ENCODE assay signal across 17 cellular contexts in genomic region chr22:39214006-39214382, GRCh38. TPM values are rescaled to one million over a fixed set of nuclear protein-coding genes. Genes with fewer than 3 reads are reported as not detected.
DNase-seq lines count a peak whose midpoint lies in the region; ATAC-seq, FAIRE-seq and TF ChIP-seq lines count a peak whose summit lies in the region.
"Had no signal": no experiment of that assay in that cellular context is flagged by ENCODE, and none has a peak within 500 bp of the region (broad histone marks: within the 10 kb centered on the region; RNA-seq: fewer than 3 reads in every experiment).

No MANE protein-coding gene starts in this region.

- no peak overlapping the region for H3K23ac ChIP-seq in mesenchymal stem cell (ENCODE audit: low read length in 2 of 2)

- no peak overlapping the region for H3K4ac ChIP-seq in mesenchymal stem cell (ENCODE audit: low read depth in 1 of 2, low read length in 2 of 2)

- no peak for TF ChIP-seq CTCF in chondrocyte (IDR thresholded peaks at IDR 0.05)

- no peak overlapping the region for H2AK5ac ChIP-seq in mesenchymal stem cell (ENCODE audit: low read length, severe bottlenecking)

- no peak overlapping the region for H4K91ac ChIP-seq in mesenchymal stem cell (ENCODE audit: low read length)

- no peak for ATAC-seq in stimulated activated naive CD8-positive, alpha-beta T cell treated with anti-CD3 and anti-CD28 coated beads, Interleukin-15, Interleukin-2, amounts not matched to agents 100 U/mL and 50 U/mL, for 24 hours
- no peak for ATAC-seq in stimulated activated naive CD8-positive, alpha-beta T cell treated with anti-CD3 and anti-CD28 coated beads, Interleukin-15, amount 100 ng/mL, for 72 hours
- ATAC-seq in HG03460 (IDR thresholded peaks at IDR 0.05; ENCODE audit: unreplicated experiment), result no peak

- peak; percentile 27 for FAIRE-seq in urothelium cell line (lab: Jason Lieb, UNC)

- no peak overlapping the region for H3K18ac ChIP-seq in mesenchymal stem cell (ENCODE audit: low read depth in 1 of 2, low read length in 2 of 2)

- no peak overlapping the region for H2BK12ac ChIP-seq in mesenchymal stem cell (ENCODE audit: low read length in 2 of 2)

- peaks cover 2% of the 10 kb centered on the region for H3K36me3 Mint-ChIP-seq in chondrocyte (ENCODE audit: low read depth)
- H3K36me3 Mint-ChIP-seq: brain, CD14-positive monocyte had no signal

- H3K9ac ChIP-seq in mesenchymal stem cell (ENCODE audit: low read length), result no peak overlapping the region

- no peak overlapping the region for H3K4me2 ChIP-seq in mesenchymal stem cell (ENCODE audit: low read length, poor library complexity, severe bottlenecking)

- H2AFZ ChIP-seq in mesenchymal stem cell (ENCODE audit: low read depth, low read length), result no peak overlapping the region

- H3K27ac ChIP-seq in mesenchymal stem cell (ENCODE audit: low read length, poor library complexity, severe bottlenecking), result peak overlapping the region; percentile 85
- H3K27ac ChIP-seq: left ventricle myocardium inferior had no signal

- H3K14ac ChIP-seq in mesenchymal stem cell (ENCODE audit: low read length in 2 of 2), result no peak overlapping the region

- peaks cover 0 to 29% of the 10 kb centered on the region in 2 experiments for H3K27me3 ChIP-seq in mesenchymal stem cell (ENCODE audit: control insufficient read depth in 1 of 2, insufficient read depth in 1 of 2, low read length in 2 of 2)

- no peak overlapping the region for H3K4me3 Mint-ChIP-seq in stimulated activated naive CD8-positive, alpha-beta T cell treated with anti-CD3 and anti-CD28 coated beads, Interleukin-15, amount 100 ng/mL, for 72 hours
- H3K4me3 Mint-ChIP-seq in chondrocyte (ENCODE audit: unreplicated experiment), result no peak overlapping the region
- H3K4me3 Mint-ChIP-seq: brain had no signal

- H3K4me3 ChIP-seq in mesenchymal stem cell (ENCODE audit: insufficient read depth in 1 of 2, low read depth in 1 of 2, low read length in 2 of 2), result no peak overlapping the region
- H3K4me3 ChIP-seq: left ventricle myocardium inferior had no signal

- no peak overlapping the region for H3K27ac Mint-ChIP-seq in stimulated activated naive CD8-positive, alpha-beta T cell treated with anti-CD3 and anti-CD28 coated beads, Interleukin-15, amount 100 ng/mL, for 72 hours
- H3K27ac Mint-ChIP-seq in chondrocyte (ENCODE audit: unreplicated experiment), result peak overlapping the region; percentile 39

- peaks cover 0 to 4% of the 10 kb centered on the region in 2 donors for H3K9me3 Mint-ChIP-seq in stimulated activated naive CD8-positive, alpha-beta T cell treated with anti-CD3 and anti-CD28 coated beads, Interleukin-15, amount 100 ng/mL, for 72 hours
- peaks cover 4% of the 10 kb centered on the region for H3K9me3 Mint-ChIP-seq in chondrocyte (ENCODE audit: low read depth)

- H2BK15ac ChIP-seq in mesenchymal stem cell (ENCODE audit: low read depth, poor library complexity, severe bottlenecking), result no peak overlapping the region

- H2BK120ac ChIP-seq in mesenchymal stem cell (ENCODE audit: low read depth, low read length), result no peak overlapping the region

- peak overlapping the region; percentile 9 for H2BK5ac ChIP-seq in mesenchymal stem cell (ENCODE audit: low read depth, low read length, poor library complexity, severe bottlenecking)

- H3K79me1 ChIP-seq in mesenchymal stem cell (replicated peaks; ENCODE audit: low read length, poor library complexity, severe bottlenecking), result no peaks in the 10 kb centered on the region

- 72% methylated on average over 9 of the region's 9 CpGs for WGBS in mesenchymal stem cell

- peaks cover 49% of the 10 kb centered on the region for H3K27me3 Mint-ChIP-seq in stimulated activated naive CD8-positive, alpha-beta T cell treated with anti-CD3 and anti-CD28 coated beads, Interleukin-15, amount 100 ng/mL, for 72 hours
- H3K27me3 Mint-ChIP-seq in chondrocyte (ENCODE audit: low read depth), result no peaks in the 10 kb centered on the region

- H3K4me1 Mint-ChIP-seq in stimulated activated naive CD8-positive, alpha-beta T cell treated with anti-CD3 and anti-CD28 coated beads, Interleukin-15, amount 100 ng/mL, for 72 hours, result peaks cover 12% of the 10 kb centered on the region
- H3K4me1 Mint-ChIP-seq in chondrocyte (ENCODE audit: low read depth), result peaks cover 17% of the 10 kb centered on the region

- H4K8ac ChIP-seq in mesenchymal stem cell (ENCODE audit: low read length), result no peak overlapping the region

- H3K9me3 ChIP-seq in mesenchymal stem cell (ENCODE audit: control insufficient read depth, low read length), result no peaks in the 10 kb centered on the region
- H3K9me3 ChIP-seq: left ventricle myocardium inferior had no signal

- peaks cover 37% of the 10 kb centered on the region for H3K4me1 ChIP-seq in mesenchymal stem cell (ENCODE audit: control insufficient read depth, insufficient read depth, low read depth, low read length)
- H3K4me1 ChIP-seq: left ventricle myocardium inferior had no signal

- peak; percentile 0 for DNase-seq in stimulated activated naive CD8-positive, alpha-beta T cell treated with anti-CD3 and anti-CD28 coated beads, Interleukin-15, Interleukin-2, amounts not matched to agents 100 U/mL and 50 U/mL, for 24 hours
- DNase-seq in stimulated activated naive CD8-positive, alpha-beta T cell treated with anti-CD3 and anti-CD28 coated beads, Interleukin-15, amount 100 ng/mL, for 72 hours, result no peak
- DNase-seq in chondrocyte (ENCODE audit: low spot score) (no peak), mesenchymal stem cell (no peak), urothelium cell line (ENCODE audit: low spot score) (no peak), occipital lobe (lab: John Stamatoyannopoulos, UW) (no peak)
- DNase-seq in activated naive CD4-positive, alpha-beta T cell treated with Interleukin-2 at 50 U/mL for 16 hours, result no peak
- DNase-seq: activated CD4-positive, alpha-beta T cell treated with anti-CD3 and anti-CD28 coated beads for 48 hours; activated naive CD4-positive, alpha-beta T cell treated with anti-CD3 and anti-CD28 coated beads, Interleukin-2, amount 50 U/mL, for 16 hours; DND-41; hippocampal formation; left ventricle myocardium inferior; NCI-H446 treated with DMSO at 0.1 percent for 48 hours; stimulated activated naive CD4-positive, alpha-beta T cell had no signal

- no peaks in the 10 kb centered on the region for H3K36me3 ChIP-seq in mesenchymal stem cell (ENCODE audit: control insufficient read depth in 1 of 2, insufficient read depth in 2 of 2, low read depth in 1 of 2, low read length in 2 of 2)

RNA-seq across cellular contexts. Expression of gene PDGFB, which starts 30.8 kb away (rescaled TPM):
- total RNA-seq in chondrocyte (10.5 to 16.9 TPM (median 16.5 TPM) in 3 replicates), occipital lobe (2.5 TPM)
- 3.4 TPM for polyA plus RNA-seq in mesenchymal stem cell (2013, experiment 1 of 2)
- polyA plus RNA-seq in mesenchymal stem cell (2013, experiment 2 of 2), result 3.6 TPM
- polyA plus RNA-seq: CD14-positive monocyte had no signal
